In genomic region chr4:163611172-163611571, GRCh38 we compare ENCODE assay signal across 17 cellular contexts.
DNase-seq lines count a peak whose midpoint lies in the region; ATAC-seq and TF ChIP-seq lines count a peak whose summit lies in the region.
"Had no signal": no experiment of that assay in that cellular context is flagged by ENCODE, and none has a peak within 500 bp of the region (broad histone marks: within the 10 kb centered on the region; RNA-seq: fewer than 3 reads in every experiment).

No MANE protein-coding gene starts in this region.

- peaks cover 54% of the 10 kb centered on the region for H3K4me1 Mint-ChIP-seq in dendritic cell treated with granulocyte-macrophage colony-stimulating factor and Interleukin-4, amounts not matched to agents 40 ng/mL and 50 ng/mL, for 4 days (ENCODE audit: low read depth)
- H3K4me1 Mint-ChIP-seq: activated CD4-positive, alpha-beta T cell treated with anti-CD3 and anti-CD28 coated beads, Interleukin-2, amount 10 ng/mL, durations not matched to agents 24 days and 14 days had no signal

- peaks cover 9% of the 10 kb centered on the region for H3K9me3 Mint-ChIP-seq in dendritic cell treated with granulocyte-macrophage colony-stimulating factor and Interleukin-4, amounts not matched to agents 40 ng/mL and 50 ng/mL, for 4 days
- H3K9me3 Mint-ChIP-seq: activated CD4-positive, alpha-beta T cell treated with anti-CD3 and anti-CD28 coated beads, Interleukin-2, amount 10 ng/mL, durations not matched to agents 24 days and 14 days; activated naive CD4-positive, alpha-beta T cell treated with anti-CD3 and anti-CD28 coated beads for 36 hours had no signal

- no peak overlapping the region for H2AFZ ChIP-seq in GM23248

- H3F3A ChIP-seq in GM23248 (ENCODE audit: insufficient read depth) = no peaks in the 10 kb centered on the region

- peak overlapping the region; percentile 94 for H3K27ac Mint-ChIP-seq in dendritic cell treated with granulocyte-macrophage colony-stimulating factor and Interleukin-4, amounts not matched to agents 40 ng/mL and 50 ng/mL, for 4 days
- H3K27ac Mint-ChIP-seq: activated CD4-positive, alpha-beta T cell treated with anti-CD3 and anti-CD28 coated beads, Interleukin-2, amount 10 ng/mL, durations not matched to agents 24 days and 14 days; activated naive CD4-positive, alpha-beta T cell treated with anti-CD3 and anti-CD28 coated beads for 36 hours had no signal

- H3K27me3 ChIP-seq in spleen (replicated peaks in 1 of 7) (no peaks in the 10 kb centered on the region), GM23248 (replicated peaks; ENCODE audit: insufficient read depth) (no peaks in the 10 kb centered on the region)
- H3K27me3 ChIP-seq: body of pancreas, testis had no signal

- H3K36me3 Mint-ChIP-seq in dendritic cell treated with granulocyte-macrophage colony-stimulating factor and Interleukin-4, amounts not matched to agents 40 ng/mL and 50 ng/mL, for 4 days (ENCODE audit: low read depth) = peaks cover 69% of the 10 kb centered on the region

- in situ Hi-C loops in GM23248 (cut with MboI) = no loop called here

- no peak overlapping the region for H3K9ac ChIP-seq in GM23248

- ATAC-seq in GM18868 (IDR thresholded peaks at IDR 0.05; ENCODE audit: unreplicated experiment) (peak; percentile 27), GM18870 (IDR thresholded peaks at IDR 0.05; ENCODE audit: unreplicated experiment) (no peak)
- ATAC-seq: body of pancreas had no signal

- H4K20me1 ChIP-seq in GM23248 (ENCODE audit: insufficient read depth) = no peaks in the 10 kb centered on the region

- TF ChIP-seq CTCF in spleen (IDR thresholded peaks at IDR 0.05 in 8 of 11, conservative IDR thresholded peaks at IDR 0.05 in 3 of 11) = no peak

- intact Hi-C loops in dendritic cell treated with granulocyte-macrophage colony-stimulating factor and Interleukin-4, amounts not matched to agents 40 ng/mL and 50 ng/mL, for 4 days (cut with micrococcal nuclease) = loop anchor here (5.0 kb wide), 1 partner anchor 54 kb away; no protein-coding TSS in a partner anchor
- intact Hi-C loops in spleen (cut with DNase I; ENCODE audit: low total_unique reads) = no loop called here

- 30 to 35% (median 32%) methylated on average over 3 of the region's 3 CpGs for WGBS in spleen, 5 donors
- WGBS in GM23248 (ENCODE audit: low coverage in 1 of 2, low lambda C conversion rate in 2 of 2, missing lambda C conversion rate in 2 of 2), 2 experiments = 24 to 25% methylated on average over 3 of the region's 3 CpGs

- H3K4me3 ChIP-seq in spleen = peak overlapping the region; percentile 31 to 74 (median 46)
- H3K4me3 ChIP-seq in GM23248 = no peak overlapping the region
- H3K4me3 ChIP-seq: body of pancreas had no signal

- H3K9me3 ChIP-seq in spleen (no peaks in the 10 kb centered on the region), GM23248 (ENCODE audit: low read depth) (no peaks in the 10 kb centered on the region)
- H3K9me3 ChIP-seq: body of pancreas, testis had no signal

- peaks cover 0 to 50% (median 23%) of the 10 kb centered on the region in 6 donors for H3K4me1 ChIP-seq in spleen
- no peaks in the 10 kb centered on the region for H3K4me1 ChIP-seq in GM23248 (ENCODE audit: insufficient read depth)
- H3K4me1 ChIP-seq: body of pancreas, testis had no signal

- H3K27ac ChIP-seq in spleen = peak overlapping the region; percentile 70 to 91 (median 82)
- H3K27ac ChIP-seq in GM23248 = no peak overlapping the region
- H3K27ac ChIP-seq: testis had no signal

- no peak overlapping the region for H3K4me2 ChIP-seq in GM23248 (ENCODE audit: unreplicated experiment)

- peak overlapping the region; percentile 83 for H3K4me3 Mint-ChIP-seq in dendritic cell treated with granulocyte-macrophage colony-stimulating factor and Interleukin-4, amounts not matched to agents 40 ng/mL and 50 ng/mL, for 4 days
- H3K4me3 Mint-ChIP-seq: activated CD4-positive, alpha-beta T cell treated with anti-CD3 and anti-CD28 coated beads, Interleukin-2, amount 10 ng/mL, durations not matched to agents 24 days and 14 days; activated naive CD4-positive, alpha-beta T cell treated with anti-CD3 and anti-CD28 coated beads for 36 hours had no signal

- no peaks in the 10 kb centered on the region for H3K27me3 Mint-ChIP-seq in dendritic cell treated with granulocyte-macrophage colony-stimulating factor and Interleukin-4, amounts not matched to agents 40 ng/mL and 50 ng/mL, for 4 days
- H3K27me3 Mint-ChIP-seq: activated CD4-positive, alpha-beta T cell treated with anti-CD3 and anti-CD28 coated beads, Interleukin-2, amount 10 ng/mL, durations not matched to agents 24 days and 14 days had no signal

- no peaks in the 10 kb centered on the region for H3K79me2 ChIP-seq in GM23248 (ENCODE audit: insufficient read depth)

- TF ChIP-seq POLR2A in spleen (IDR thresholded peaks at IDR 0.05) = peak in 2 of 3 donors; percentile 20 to 47

- H3K36me3 ChIP-seq in spleen (peaks cover 0 to 5% (median 0%) of the 10 kb centered on the region in 6 donors), GM23248 (ENCODE audit: low read depth) (no peaks in the 10 kb centered on the region)

- DNase-seq in NAMALWA (ENCODE audit: low spot score) (peak; percentile 77), spleen (no peak), GM23248 (no peak), T1000 (lab: John Stamatoyannopoulos, UW) (no peak)
- DNase-seq in stimulated activated CD4-positive, alpha-beta T cell treated with anti-CD3 and anti-CD28 coated beads, Interleukin-15, amount 100 ng/mL, for 24 hours = no peak
- DNase-seq: activated CD4-positive, alpha-beta T cell treated with anti-CD3 and anti-CD28 coated beads, Interleukin-2, amount 10 ng/mL, durations not matched to agents 24 days and 14 days; activated naive CD4-positive, alpha-beta T cell treated with anti-CD3 and anti-CD28 coated beads for 36 hours; dermis blood vessel endothelial cell; DMS 273 treated with DMSO at 0.1 percent for 48 hours; NCI-H1105; SHP77; stimulated activated CD4-positive, alpha-beta T cell treated with anti-CD3 and anti-CD28 coated beads, Interleukin-1b, Interleukin-23, amount 100 ng/mL, for 48 hours; testis had no signal

- H3K9me2 ChIP-seq in GM23248 (ENCODE audit: insufficient read depth) = no peaks in the 10 kb centered on the region
